14 cellular contexts compared by ENCODE assay signal in the genomic region with DNA sequence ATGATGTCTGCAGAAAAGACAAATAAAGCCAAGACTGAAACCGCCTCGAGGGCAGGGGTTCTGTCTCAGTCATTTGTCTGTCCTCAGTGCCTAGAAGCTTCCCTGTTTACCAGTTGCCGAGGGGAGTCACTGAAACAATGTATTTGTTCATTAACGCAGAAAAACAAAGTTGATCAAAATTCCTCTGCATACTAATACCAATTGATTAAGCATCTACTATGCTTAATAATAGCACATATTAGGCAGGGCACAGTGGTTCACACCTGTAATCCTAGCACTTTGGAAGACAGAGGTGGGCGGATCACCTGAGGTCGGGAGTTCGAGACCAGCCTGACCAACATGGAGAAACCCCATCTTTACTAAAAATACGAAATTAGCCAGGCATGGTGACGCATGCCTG. TPM values are rescaled to one million over a fixed set of nuclear protein-coding genes. Genes with fewer than 3 reads are reported as not detected.
"Had no signal": no experiment of that assay in that cellular context is flagged by ENCODE, and none has a peak within 500 bp of the region (broad histone marks: within the 10 kb centered on the region; RNA-seq: fewer than 3 reads in every experiment).

No MANE protein-coding gene starts in this region.

- H3K9ac ChIP-seq: neural progenitor cell, parathyroid adenoma had no signal

- H3K4me3 Mint-ChIP-seq: activated CD8-positive, alpha-beta memory T cell treated with anti-CD3 and anti-CD28 coated beads, Interleukin-2, amount 10 ng/mL, durations not matched to agents 7 days and 5 days; activated T-cell treated with anti-CD3 and anti-CD28 coated beads, Interleukin-2, amount 50 U/mL, for 24 hours had no signal

- H3K36me3 ChIP-seq: brain microvascular endothelial cell, neural progenitor cell had no signal

- H3K27me3 ChIP-seq: brain microvascular endothelial cell, foreskin keratinocyte had no signal

- H3K36me3 Mint-ChIP-seq: activated naive CD4-positive, alpha-beta T cell treated with anti-CD3 and anti-CD28 coated beads, Interleukin-2, amount 50 U/mL, for 24 hours; neural progenitor cell had no signal

- DNase-seq: activated CD4-positive, alpha-beta T cell treated with anti-CD3 and anti-CD28 coated beads, Interleukin-2, amount 50 U/mL, for 48 hours; activated CD4-positive, CD25-positive, alpha-beta regulatory T cell treated with anti-CD3 and anti-CD28 coated beads, Interleukin-2, amount 50 U/mL, for 72 hours; activated CD8-positive, alpha-beta memory T cell treated with anti-CD3 and anti-CD28 coated beads, Interleukin-2, amount 10 ng/mL, durations not matched to agents 7 days and 5 days; activated effector memory CD4-positive, alpha-beta T cell treated with Interleukin-2 at 50 U/mL for 16 hours; brain microvascular endothelial cell; cerebellar nuclear complex; foreskin keratinocyte; small intestine had no signal

- H3K27ac Mint-ChIP-seq: activated CD8-positive, alpha-beta memory T cell treated with anti-CD3 and anti-CD28 coated beads, Interleukin-2, amount 10 ng/mL, durations not matched to agents 7 days and 5 days; activated T-cell treated with anti-CD3 and anti-CD28 coated beads, Interleukin-2, amount 50 U/mL, for 24 hours; mesothelial cell of epicardium had no signal

- ATAC-seq: activated CD8-positive, alpha-beta memory T cell treated with anti-CD3 and anti-CD28 coated beads, Interleukin-2, amount 10 ng/mL, durations not matched to agents 7 days and 5 days; foreskin keratinocyte had no signal

- H3K4me2 ChIP-seq: neural progenitor cell had no signal

- H3K27ac ChIP-seq: brain microvascular endothelial cell, foreskin keratinocyte, neural progenitor cell had no signal

- H3K4me3 ChIP-seq: neural progenitor cell had no signal

- H2AFZ ChIP-seq: neural progenitor cell had no signal

- H3K27me3 Mint-ChIP-seq: activated CD8-positive, alpha-beta memory T cell treated with anti-CD3 and anti-CD28 coated beads, Interleukin-2, amount 10 ng/mL, durations not matched to agents 7 days and 5 days; activated naive CD4-positive, alpha-beta T cell treated with anti-CD3 and anti-CD28 coated beads, Interleukin-2, amount 50 U/mL, for 24 hours; activated T-cell treated with anti-CD3 and anti-CD28 coated beads, Interleukin-2, amount 50 U/mL, for 24 hours had no signal

- H3K9me3 Mint-ChIP-seq: activated naive CD4-positive, alpha-beta T cell treated with anti-CD3 and anti-CD28 coated beads, Interleukin-2, amount 50 U/mL, for 24 hours; activated T-cell treated with anti-CD3 and anti-CD28 coated beads, Interleukin-2, amount 50 U/mL, for 24 hours; neural progenitor cell had no signal

RNA-seq across cellular contexts. Expression of a gene that starts 46.3 kb away (rescaled TPM):
- total RNA-seq: urinary bladder had no signal
